Comparison of ENCODE assay signal across 15 cellular contexts in genomic region chr11:36619502-36619901, GRCh38. TPM values are rescaled to one million over a fixed set of nuclear protein-coding genes. Genes with fewer than 3 reads are reported as not detected.
DNase-seq lines count a peak whose midpoint lies in the region; ATAC-seq, FAIRE-seq and TF ChIP-seq lines count a peak whose summit lies in the region.
"Had no signal": no experiment of that assay in that cellular context is flagged by ENCODE, and none has a peak within 500 bp of the region (broad histone marks: within the 10 kb centered on the region; RNA-seq: fewer than 3 reads in every experiment).

No MANE protein-coding gene starts in this region.

- TF ChIP-seq RAD21 in HepG2 (CRISPR knock-in tag; IDR thresholded peaks at IDR 0.05), result no peak

- peaks cover 11% of the 10 kb centered on the region for H3K4me1 ChIP-seq in A673 (ENCODE audit: insufficient read depth, low read length, poor library complexity, severe bottlenecking)
- H3K4me1 ChIP-seq in muscle layer of colon (ENCODE audit: insufficient read depth, low read length), result peaks cover 23% of the 10 kb centered on the region
- H3K4me1 ChIP-seq in HepG2 (ENCODE audit: insufficient read depth, low read length), result no peaks in the 10 kb centered on the region
- H3K4me1 ChIP-seq: colonic mucosa had no signal

- no peak overlapping the region for H3K4me2 ChIP-seq in HepG2 (ENCODE audit: low read depth, low read length)

- WGBS in HepG2 (ENCODE audit: low lambda C conversion rate), result 63% methylated on average over 5 of the region's 5 CpGs

- DNase-seq in A673 (ENCODE audit: low spot score), result peak; percentile 49
- DNase-seq in KBM-7, result peak; percentile 10
- DNase-seq in brain pericyte (ENCODE audit: low read depth, low spot score), result peak; percentile 52
- DNase-seq in activated gamma-delta T cell treated with Interleukin-2 at 50 U/mL for 16 hours, result no peak
- DNase-seq in NCI-H2227 (lab: John Stamatoyannopoulos, UW; ENCODE audit: unreplicated experiment), result no peak
- DNase-seq in NCI-H526 (lab: John Stamatoyannopoulos, UW), result no peak
- DNase-seq in HepG2 (ENCODE audit: low spot score), result no peak
- DNase-seq: activated CD4-positive, alpha-beta T cell treated with anti-CD3 and anti-CD28 coated beads for 48 hours; activated effector memory CD4-positive, alpha-beta T cell treated with anti-CD3 and anti-CD28 coated beads, Interleukin-2, amount 50 U/mL, for 16 hours; colonic mucosa; head of caudate nucleus; NCI-H1092; NK-92 treated with Interleukin-12 subunit alpha and Interleukin-12 subunit beta, amount 100 ng/mL, for 24 hours had no signal

- no peak overlapping the region for H2AFZ ChIP-seq in HepG2 (ENCODE audit: low read length)

- no peak overlapping the region for H3K4me3 ChIP-seq in A673 (ENCODE audit: low read depth, low read length, poor library complexity, severe bottlenecking)
- H3K4me3 ChIP-seq in muscle layer of colon (ENCODE audit: low read depth in 1 of 2, low read length in 2 of 2), result peak overlapping the region in 1 of 2 donors; percentile 33
- no peak overlapping the region for H3K4me3 ChIP-seq in HepG2 (replicated peaks in 1 of 3; ENCODE audit: insufficient read depth in 1 of 3, low read depth in 2 of 3, low read length in 3 of 3)
- H3K4me3 ChIP-seq: colonic mucosa, skin epidermis had no signal

- H3K9ac ChIP-seq in muscle layer of colon (ENCODE audit: low read length), result peak overlapping the region; percentile 21
- no peak overlapping the region for H3K9ac ChIP-seq in HepG2 (ENCODE audit: insufficient read depth, low read depth, low read length)

- H3K27me3 ChIP-seq in A673 (replicated peaks; ENCODE audit: insufficient read depth, low read depth, low read length, poor library complexity) (no peaks in the 10 kb centered on the region), muscle layer of colon (ENCODE audit: control insufficient read depth in 1 of 2, insufficient read depth in 2 of 2, low read length in 2 of 2) (no peaks in the 10 kb centered on the region), HepG2 (ENCODE audit: control insufficient read depth in 1 of 2, insufficient read depth in 2 of 2, low read length in 2 of 2) (no peaks in the 10 kb centered on the region; a peak in 1 of 5 replicates)
- H3K27me3 ChIP-seq: colonic mucosa had no signal

- H3K79me2 ChIP-seq in HepG2 (ENCODE audit: insufficient read depth, low read length), result no peaks in the 10 kb centered on the region

- TF ChIP-seq EP300 in HepG2 (IDR thresholded peaks at IDR 0.05; ENCODE audit: low read depth in 2 of 2, low read length in 2 of 2) (no peak), HepG2 (CRISPR knock-in tag; IDR thresholded peaks at IDR 0.05; ENCODE audit: borderline replicate concordance) (no peak)

- ATAC-seq in HepG2, result no peak

- BruUV-seq in A673 (replicated peaks; lab: Mats Ljungman, UMichigan), result no TSS peak
- BruUV-seq in HepG2 (replicated peaks; lab: Mats Ljungman, UMichigan), result no TSS peak

- H3K27ac ChIP-seq in A673 (ENCODE audit: low read depth, low read length, poor library complexity, severe bottlenecking) (no peak overlapping the region), muscle layer of colon (ENCODE audit: low read depth, low read length) (peak overlapping the region; percentile 47), HepG2 (ENCODE audit: extremely low read length, insufficient read depth, low read length) (no peak overlapping the region)
- H3K27ac ChIP-seq: colonic mucosa had no signal

- no peak for TF ChIP-seq CTCF in A673 (conservative IDR thresholded peaks at IDR 0.05; ENCODE audit: low read depth, low read length)
- no peak for TF ChIP-seq CTCF in HepG2 (CRISPR knock-in tag; IDR thresholded peaks at IDR 0.05)

- H3K36me3 ChIP-seq in A673 (ENCODE audit: insufficient read depth, low read length, poor library complexity, severe bottlenecking) (no peaks in the 10 kb centered on the region), muscle layer of colon (ENCODE audit: insufficient read depth, low read length) (no peaks in the 10 kb centered on the region), HepG2 (replicated peaks in 1 of 2; ENCODE audit: control insufficient read depth in 1 of 2, insufficient read depth in 2 of 2, low read length in 2 of 2) (no peaks in the 10 kb centered on the region)
- H3K36me3 ChIP-seq: colonic mucosa had no signal

- CTCF ChIA-PET in A673 (lab: Charles Lee), result interaction anchor here (1.0 to 1.2 kb wide), 2 partner anchors 55 to 56 kb away, joined by 3 to 4 read pairs; no protein-coding TSS in a partner anchor
- CTCF ChIA-PET in HepG2 (lab: Yijun Ruan, JAX; ENCODE audit: low intra/inter-chr PET ratio, low total read pairs), result no interaction called here

- H3K9me3 ChIP-seq in A673 (ENCODE audit: low read depth, low read length, poor library complexity, severe bottlenecking), result no peaks in the 10 kb centered on the region
- no peaks in the 10 kb centered on the region for H3K9me3 ChIP-seq in muscle layer of colon (ENCODE audit: low read length)
- H3K9me3 ChIP-seq in HepG2 (ENCODE audit: low read length), result no peaks in the 10 kb centered on the region
- H3K9me3 ChIP-seq: colonic mucosa had no signal

- in situ Hi-C loops in KBM-7 (cut with MboI; ENCODE audit: low pct_unique_long_range_greater_than_20kb, low sequenced_read_pairs), result no loop called here
- in situ Hi-C loops in HepG2 (cut with HindIII; ENCODE audit: extremely low pct_ligation_motif_present, low pct_unique_long_range_greater_than_20kb), result no loop called here

- intact Hi-C loops in A673 (cut with micrococcal nuclease; ENCODE audit: unreplicated experiment) (no loop called here), HepG2 (cut with micrococcal nuclease; ENCODE audit: unreplicated experiment) (no loop called here)

- no peak for TF ChIP-seq POLR2A in HepG2 (IDR thresholded peaks at IDR 0.05; ENCODE audit: insufficient read depth in 1 of 2, low read depth in 2 of 2, low read length in 2 of 2)

- POLR2A ChIA-PET in A673 (lab: Charles Lee; ENCODE audit: low non-redundant PET) (no interaction called here), HepG2 (lab: Yijun Ruan, JAX) (no interaction called here)

- no peaks in the 10 kb centered on the region for H4K20me1 ChIP-seq in HepG2 (ENCODE audit: insufficient read depth, low read length)

- FAIRE-seq in HepG2 (lab: Jason Lieb, UNC), result no peak

RNA-seq across cellular contexts. Expression of gene RAG2, which starts 21.5 kb away (rescaled TPM):
- not detected in 2 replicates for total RNA-seq in A673 (2021)
- total RNA-seq in HepG2 (2016; rRNA removed; fragmentation: Illumina TruSeq; extraction: Trizol), result not detected in 2 replicates
- total RNA-seq in HepG2 (2016; cell fraction: cytosol; rRNA removed; fragmentation: Illumina TruSeq; extraction: Trizol; ENCODE audit: low read depth), result not detected in 2 replicates
- total RNA-seq in HepG2 (2016; cell fraction: insoluble cytoplasmic fraction; rRNA removed; fragmentation: Illumina TruSeq; extraction: Trizol), result not detected in 2 replicates
- not detected in 2 replicates for total RNA-seq in HepG2 (2016; cell fraction: membrane; rRNA removed; fragmentation: Illumina TruSeq; extraction: Trizol)
- total RNA-seq in HepG2 (2016; cell fraction: nucleus; rRNA removed; fragmentation: Illumina TruSeq; extraction: Trizol), result not detected in 2 replicates
- polyA plus RNA-seq in HepG2 (2011; rRNA removed), result not detected in 2 replicates
- not detected in 2 replicates for polyA plus RNA-seq in HepG2 (2011; cell fraction: cytosol; rRNA removed)
- polyA plus RNA-seq in HepG2 (2011; cell fraction: nucleus; rRNA removed), result not detected in 2 replicates
- not detected in 2 replicates for polyA plus RNA-seq in HepG2 (2012)
- not detected in 2 replicates for polyA plus RNA-seq in HepG2 (2016; cell fraction: cytosol; fragmentation: Illumina TruSeq; extraction: Trizol; ENCODE audit: low read depth)
- polyA plus RNA-seq in HepG2 (2016; cell fraction: insoluble cytoplasmic fraction; fragmentation: Illumina TruSeq; extraction: Trizol; ENCODE audit: low read depth), result not detected in 2 replicates
- polyA plus RNA-seq in HepG2 (2016; cell fraction: membrane; fragmentation: Illumina TruSeq; extraction: Trizol; ENCODE audit: low read depth), result not detected in 2 replicates
- polyA plus RNA-seq in HepG2 (2016; cell fraction: nucleus; fragmentation: Illumina TruSeq; extraction: Trizol; ENCODE audit: insufficient read depth, low read depth), result not detected in 2 replicates
- not detected in 2 replicates for polyA minus RNA-seq in HepG2 (2011; rRNA and poly(A)+ RNA removed; ENCODE audit: low replicate concordance)
- polyA minus RNA-seq in HepG2 (2011; cell fraction: cytosol; rRNA and poly(A)+ RNA removed), result not detected in 2 replicates
- polyA minus RNA-seq in HepG2 (2011; cell fraction: nucleus; rRNA and poly(A)+ RNA removed), result not detected in 2 replicates
- total RNA-seq: colonic mucosa had no signal

RNA-seq across cellular contexts. Expression of gene IFTAP, which starts 25.2 kb away (rescaled TPM):
- total RNA-seq in A673 (2021), result 25.3 and 30.3 TPM in 2 replicates
- total RNA-seq in HepG2 (2016; rRNA removed; fragmentation: Illumina TruSeq; extraction: Trizol), result 29.4 and 40.4 TPM in 2 replicates
- 22.9 and 24.9 TPM in 2 replicates for total RNA-seq in HepG2 (2016; cell fraction: cytosol; rRNA removed; fragmentation: Illumina TruSeq; extraction: Trizol; ENCODE audit: low read depth)
- total RNA-seq in HepG2 (2016; cell fraction: insoluble cytoplasmic fraction; rRNA removed; fragmentation: Illumina TruSeq; extraction: Trizol), result 30.1 and 40.0 TPM in 2 replicates
- total RNA-seq in HepG2 (2016; cell fraction: membrane; rRNA removed; fragmentation: Illumina TruSeq; extraction: Trizol), result 29.7 and 32.1 TPM in 2 replicates
- 14.4 and 16.5 TPM in 2 replicates for total RNA-seq in HepG2 (2016; cell fraction: nucleus; rRNA removed; fragmentation: Illumina TruSeq; extraction: Trizol)
- polyA plus RNA-seq in HepG2 (2011; rRNA removed), result 10.3 and 11.3 TPM in 2 replicates
- polyA plus RNA-seq in HepG2 (2011; cell fraction: cytosol; rRNA removed), result 6.6 and 13.0 TPM in 2 replicates
- 2.4 and 3.9 TPM in 2 replicates for polyA plus RNA-seq in HepG2 (2011; cell fraction: nucleus; rRNA removed)
- 16.1 and 16.6 TPM in 2 replicates for polyA plus RNA-seq in HepG2 (2012)
- 23.5 and 24.9 TPM in 2 replicates for polyA plus RNA-seq in HepG2 (2016; cell fraction: cytosol; fragmentation: Illumina TruSeq; extraction: Trizol; ENCODE audit: low read depth)
- 36.2 and 42.7 TPM in 2 replicates for polyA plus RNA-seq in HepG2 (2016; cell fraction: insoluble cytoplasmic fraction; fragmentation: Illumina TruSeq; extraction: Trizol; ENCODE audit: low read depth)
- 25.9 and 31.3 TPM in 2 replicates for polyA plus RNA-seq in HepG2 (2016; cell fraction: membrane; fragmentation: Illumina TruSeq; extraction: Trizol; ENCODE audit: low read depth)
- 16.8 and 20.8 TPM in 2 replicates for polyA plus RNA-seq in HepG2 (2016; cell fraction: nucleus; fragmentation: Illumina TruSeq; extraction: Trizol; ENCODE audit: insufficient read depth, low read depth)
- 0.36 and 1.2 TPM in 2 replicates for polyA minus RNA-seq in HepG2 (2011; rRNA and poly(A)+ RNA removed; ENCODE audit: low replicate concordance)
- 2.8 and 3.3 TPM in 2 replicates for polyA minus RNA-seq in HepG2 (2011; cell fraction: cytosol; rRNA and poly(A)+ RNA removed)
- polyA minus RNA-seq in HepG2 (2011; cell fraction: nucleus; rRNA and poly(A)+ RNA removed), result 9.0 and 11.3 TPM in 2 replicates

RNA-seq across cellular contexts. Expression of gene RAG1, which starts 51.7 kb away (rescaled TPM):
- total RNA-seq in A673 (2021), result 0.07 and 0.11 TPM in 2 replicates
- total RNA-seq in HepG2 (2016; rRNA removed; fragmentation: Illumina TruSeq; extraction: Trizol), result 0.14 and 0.15 TPM in 2 replicates
- not detected in 2 replicates for total RNA-seq in HepG2 (2016; cell fraction: cytosol; rRNA removed; fragmentation: Illumina TruSeq; extraction: Trizol; ENCODE audit: low read depth)
- 0.02 and 0.10 TPM in 2 replicates for total RNA-seq in HepG2 (2016; cell fraction: insoluble cytoplasmic fraction; rRNA removed; fragmentation: Illumina TruSeq; extraction: Trizol)
- 0.22 TPM in 1 of 2 replicates, not detected in the other for total RNA-seq in HepG2 (2016; cell fraction: membrane; rRNA removed; fragmentation: Illumina TruSeq; extraction: Trizol)
- total RNA-seq in HepG2 (2016; cell fraction: nucleus; rRNA removed; fragmentation: Illumina TruSeq; extraction: Trizol), result 0.06 TPM in 1 of 2 replicates, not detected in the other
- 0.01 and 0.11 TPM in 2 replicates for polyA plus RNA-seq in HepG2 (2011; rRNA removed)
- polyA plus RNA-seq in HepG2 (2011; cell fraction: cytosol; rRNA removed), result 0.01 and 0.04 TPM in 2 replicates
- polyA plus RNA-seq in HepG2 (2011; cell fraction: nucleus; rRNA removed), result 0.05 and 0.06 TPM in 2 replicates
- polyA plus RNA-seq in HepG2 (2012), result 0.19 and 0.23 TPM in 2 replicates
- not detected in 2 replicates for polyA plus RNA-seq in HepG2 (2016; cell fraction: cytosol; fragmentation: Illumina TruSeq; extraction: Trizol; ENCODE audit: low read depth)
- 0.24 and 0.28 TPM in 2 replicates for polyA plus RNA-seq in HepG2 (2016; cell fraction: insoluble cytoplasmic fraction; fragmentation: Illumina TruSeq; extraction: Trizol; ENCODE audit: low read depth)
- 0.02 TPM in 1 of 2 replicates, not detected in the other for polyA plus RNA-seq in HepG2 (2016; cell fraction: membrane; fragmentation: Illumina TruSeq; extraction: Trizol; ENCODE audit: low read depth)
- polyA plus RNA-seq in HepG2 (2016; cell fraction: nucleus; fragmentation: Illumina TruSeq; extraction: Trizol; ENCODE audit: insufficient read depth, low read depth), result 0.11 TPM in 1 of 2 replicates, not detected in the other
- polyA minus RNA-seq in HepG2 (2011; rRNA and poly(A)+ RNA removed; ENCODE audit: low replicate concordance), result 0.02 TPM in 1 of 2 replicates, not detected in the other
- not detected in 2 replicates for polyA minus RNA-seq in HepG2 (2011; cell fraction: cytosol; rRNA and poly(A)+ RNA removed)
- polyA minus RNA-seq in HepG2 (2011; cell fraction: nucleus; rRNA and poly(A)+ RNA removed), result 0.90 TPM in 1 of 2 replicates, not detected in the other

Comparison
In these comparisons a context has a peak if more than half of its experiments do, and no peak if none do; other contexts are left out.
1. DNase-seq: peak in A673 (single experiment), KBM-7 (single experiment) and brain pericyte (single experiment); none in activated gamma-delta T cell treated with Interleukin-2 at 50 U/mL for 16 hours (single experiment), NCI-H2227 (single experiment), NCI-H526 (0 of 2) and HepG2 (single experiment).